In genomic region chr2:32811696-32812095, GRCh38 we compare ENCODE assay signal across 16 cellular contexts.
A peak's percentile ranks its signal among the peaks of the same experiment; 100 is the strongest.
DNase-seq lines count a peak whose midpoint lies in the region; ATAC-seq and TF ChIP-seq lines count a peak whose summit lies in the region.
"Had no signal": no experiment of that assay in that cellular context is flagged by ENCODE, and none has a peak within 500 bp of the region (broad histone marks: within the 10 kb centered on the region; RNA-seq: fewer than 3 reads in every experiment).

No MANE protein-coding gene starts in this region.

- POLR2A ChIA-PET in IMR-90 (lab: Charles Lee; ENCODE audit: unreplicated experiment) (no interaction called here), A673 (lab: Charles Lee; ENCODE audit: low non-redundant PET) (no interaction called here)

- H3K9ac ChIP-seq in IMR-90 (ENCODE audit: low read depth, low read length) = no peak overlapping the region
- H3K9ac ChIP-seq: BLaER1 treated with 17β-estradiol and CSF1 and Interleukin-3, amounts not matched to agents 10 nM and 100 nM had no signal

- no peak overlapping the region for H4K91ac ChIP-seq in IMR-90 (ENCODE audit: insufficient read depth, low read depth, low read length)

- H3K4me1 ChIP-seq in IMR-90 (ENCODE audit: control insufficient read depth, insufficient read depth, low read length) = no peaks in the 10 kb centered on the region
- peaks cover 21% of the 10 kb centered on the region for H3K4me1 ChIP-seq in hepatocyte (ENCODE audit: insufficient read depth)
- H3K4me1 ChIP-seq in uterus = peaks cover 0 to 3% of the 10 kb centered on the region in 2 donors
- no peaks in the 10 kb centered on the region for H3K4me1 ChIP-seq in A673 (ENCODE audit: insufficient read depth, low read length, poor library complexity, severe bottlenecking)

- no peak overlapping the region for H3K23ac ChIP-seq in IMR-90 (ENCODE audit: low read depth, low read length)

- no peak overlapping the region for H2BK5ac ChIP-seq in IMR-90 (ENCODE audit: low read depth, low read length, poor library complexity, severe bottlenecking)

- H3K9me3 ChIP-seq in IMR-90 (ENCODE audit: control insufficient read depth, insufficient read depth, low read length) (no peaks in the 10 kb centered on the region), hepatocyte (ENCODE audit: low read depth) (no peaks in the 10 kb centered on the region), uterus (no peaks in the 10 kb centered on the region), A673 (ENCODE audit: low read depth, low read length, poor library complexity, severe bottlenecking) (no peaks in the 10 kb centered on the region)
- H3K9me3 ChIP-seq: BLaER1 treated with 17β-estradiol and CSF1 and Interleukin-3, amounts not matched to agents 10 nM and 100 nM had no signal

- no peak for TF ChIP-seq RAD21 in IMR-90 (IDR thresholded peaks at IDR 0.05; ENCODE audit: low read length)

- ATAC-seq in IMR-90 (ENCODE audit: low read depth) = no peak
- ATAC-seq: CD8-positive, alpha-beta T cell; HCT116 had no signal

- H2BK15ac ChIP-seq in IMR-90 (ENCODE audit: low read depth, low read length) = no peak overlapping the region

- H3K14ac ChIP-seq in IMR-90 (replicated peaks; ENCODE audit: low read depth, low read length) = peak overlapping the region; percentile 20; the same call in 1 of the 2 replicates

- CTCF ChIA-PET in IMR-90 (lab: Yijun Ruan, JAX) (no interaction called here), A673 (lab: Charles Lee) (no interaction called here)

- H3K4me2 ChIP-seq in IMR-90 (ENCODE audit: low read depth, low read length) (no peak overlapping the region), hepatocyte (peak overlapping the region; percentile 9)
- H3K4me2 ChIP-seq: BLaER1 treated with 17β-estradiol and CSF1 and Interleukin-3, amounts not matched to agents 10 nM and 100 nM had no signal

- DNase-seq in IMR-90 = no peak
- DNase-seq in hepatocyte (ENCODE audit: low spot score) = no peak
- no peak for DNase-seq in osteocyte (ENCODE audit: extremely low spot score, unreplicated experiment)
- DNase-seq in uterus = peak; percentile 43 to 59
- no peak for DNase-seq in NCI-H1417 (lab: John Stamatoyannopoulos, UW)
- no peak for DNase-seq in NCI-H2107 treated with DMSO at 0.1 percent for 48 hours (lab: John Stamatoyannopoulos, UW; ENCODE audit: unreplicated experiment)
- no peak for DNase-seq in A673 (ENCODE audit: low spot score)
- DNase-seq: 8988T; CD8-positive, alpha-beta T cell; GOT3; H7 had no signal

- dilution Hi-C loops in IMR-90 (cut with HindIII; ENCODE audit: low sequenced_read_pairs, unreplicated experiment) = no loop called here

- no peak overlapping the region for H3K56ac ChIP-seq in IMR-90 (ENCODE audit: extremely low read depth, insufficient read depth, low read length)

- no peak overlapping the region for H2AK5ac ChIP-seq in IMR-90 (ENCODE audit: low read depth, low read length)

- TF ChIP-seq POLR2A in IMR-90 (IDR thresholded peaks at IDR 0.05; ENCODE audit: low read depth, low read length) (no peak), uterus (IDR thresholded peaks at IDR 0.05) (no peak)

- H3K18ac ChIP-seq in IMR-90 (ENCODE audit: low read depth, low read length) = no peak overlapping the region

- no peaks in the 10 kb centered on the region for H3K79me1 ChIP-seq in IMR-90 (ENCODE audit: low read depth in 1 of 2, low read length in 2 of 2)

- no peak overlapping the region for H3K4me3 Mint-ChIP-seq in osteocyte (ENCODE audit: unreplicated experiment)
- H3K4me3 Mint-ChIP-seq: B cell; CD8-positive, alpha-beta T cell; HFFc6; IgD-negative memory B cell had no signal

- WGBS in IMR-90 (ENCODE audit: extremely low coverage in 2 of 2, insufficient read length in 1 of 2), 2 experiments = no CpG with 5 or more reads among the region's 5 CpGs
- WGBS in hepatocyte (ENCODE audit: low lambda C conversion rate, missing lambda C conversion rate) = 76% methylated on average over 5 of the region's 5 CpGs

- no peak overlapping the region for H3K4ac ChIP-seq in IMR-90 (ENCODE audit: low read depth, low read length)

- BruUV-seq in IMR-90 (replicated peaks; lab: Mats Ljungman, UMichigan) = no TSS peak
- no TSS peak for BruUV-seq in A673 (replicated peaks; lab: Mats Ljungman, UMichigan)

- H3K4me1 Mint-ChIP-seq in osteocyte (ENCODE audit: unreplicated experiment) = peaks cover 21% of the 10 kb centered on the region
- H3K4me1 Mint-ChIP-seq: B cell had no signal

- peaks cover 4% of the 10 kb centered on the region for H3K9me3 Mint-ChIP-seq in osteocyte (ENCODE audit: unreplicated experiment)
- H3K9me3 Mint-ChIP-seq: CD8-positive, alpha-beta T cell; HFFc6; IgD-negative memory B cell had no signal

- no peak overlapping the region for H2AFZ ChIP-seq in IMR-90 (replicated peaks; ENCODE audit: low read length, poor library complexity)
- no peak overlapping the region for H2AFZ ChIP-seq in hepatocyte

- no peak overlapping the region for H2BK20ac ChIP-seq in IMR-90 (ENCODE audit: low read depth, low read length)

- H2AK9ac ChIP-seq in IMR-90 (replicated peaks; ENCODE audit: low read depth, low read length, poor library complexity) = no peak overlapping the region

- H4K20me1 ChIP-seq in IMR-90 (ENCODE audit: insufficient read depth, low read length) (no peaks in the 10 kb centered on the region), hepatocyte (ENCODE audit: insufficient read depth, poor library complexity, severe bottlenecking) (no peaks in the 10 kb centered on the region)
- H4K20me1 ChIP-seq: BLaER1 treated with 17β-estradiol and CSF1 and Interleukin-3, amounts not matched to agents 10 nM and 100 nM had no signal

- no peak overlapping the region for H4K8ac ChIP-seq in IMR-90 (ENCODE audit: low read depth in 2 of 2, low read length in 2 of 2)

- no peaks in the 10 kb centered on the region for H3K9me1 ChIP-seq in IMR-90 (ENCODE audit: insufficient read depth, low read length)

- no peaks in the 10 kb centered on the region for H3K79me2 ChIP-seq in hepatocyte

- no peak overlapping the region for H3K4me3 ChIP-seq in IMR-90 (ENCODE audit: insufficient read depth, low read depth, low read length)
- no peak overlapping the region for H3K4me3 ChIP-seq in hepatocyte
- no peak overlapping the region for H3K4me3 ChIP-seq in uterus
- no peak overlapping the region for H3K4me3 ChIP-seq in A673 (ENCODE audit: low read depth, low read length, poor library complexity, severe bottlenecking)
- H3K4me3 ChIP-seq: BLaER1 treated with 17β-estradiol and CSF1 and Interleukin-3, amounts not matched to agents 10 nM and 100 nM had no signal

- peaks cover 10% of the 10 kb centered on the region for H3K36me3 Mint-ChIP-seq in osteocyte (ENCODE audit: unreplicated experiment)

- H3K27ac Mint-ChIP-seq in osteocyte (ENCODE audit: unreplicated experiment) = peak overlapping the region; percentile 79
- H3K27ac Mint-ChIP-seq: B cell; CD8-positive, alpha-beta T cell; HFFc6 had no signal

- H3K27ac ChIP-seq in IMR-90 (ENCODE audit: insufficient read depth, low read length) (no peak overlapping the region), hepatocyte (peak overlapping the region; percentile 71), uterus (peak overlapping the region; percentile 40 to 51), A673 (ENCODE audit: low read depth, low read length, poor library complexity, severe bottlenecking) (no peak overlapping the region)
- H3K27ac ChIP-seq: BLaER1 treated with 17β-estradiol and CSF1 and Interleukin-3, amounts not matched to agents 10 nM and 100 nM had no signal

- no peaks in the 10 kb centered on the region for H3K9me2 ChIP-seq in hepatocyte (replicated peaks; ENCODE audit: insufficient read depth)

- TF ChIP-seq CTCF in IMR-90 (conservative IDR thresholded peaks at IDR 0.05; ENCODE audit: low read depth, low read length) (no peak), hepatocyte (IDR thresholded peaks at IDR 0.05; ENCODE audit: poor library complexity) (no peak), osteocyte (IDR thresholded peaks at IDR 0.05) (no peak), uterus (IDR thresholded peaks at IDR 0.05) (no peak), A673 (conservative IDR thresholded peaks at IDR 0.05; ENCODE audit: low read depth, low read length) (no peak)

- no peak overlapping the region for H2BK120ac ChIP-seq in IMR-90 (ENCODE audit: low read depth, low read length)

- in situ Hi-C loops in IMR-90 (cut with MboI; ENCODE audit: low sequenced_read_pairs) = no loop called here

- no peak overlapping the region for H4K5ac ChIP-seq in IMR-90 (ENCODE audit: low read depth, low read length)

- H3K36me3 ChIP-seq in IMR-90 (ENCODE audit: control insufficient read depth, insufficient read depth, low read length) (no peaks in the 10 kb centered on the region; the same call in 1 of the 2 replicates), hepatocyte (replicated peaks; ENCODE audit: insufficient read depth, low read depth) (no peaks in the 10 kb centered on the region), uterus (no peaks in the 10 kb centered on the region), A673 (ENCODE audit: insufficient read depth, low read length, poor library complexity, severe bottlenecking) (no peaks in the 10 kb centered on the region)

- H3K27me3 Mint-ChIP-seq in osteocyte (ENCODE audit: unreplicated experiment) = no peaks in the 10 kb centered on the region
- H3K27me3 Mint-ChIP-seq: B cell, IgD-negative memory B cell had no signal

- intact Hi-C loops in IMR-90 (cut with micrococcal nuclease) = no loop called here
- intact Hi-C loops in uterus (cut with DNase I; ENCODE audit: low total_unique reads) = no loop called here
- intact Hi-C loops in A673 (cut with micrococcal nuclease; ENCODE audit: unreplicated experiment) = no loop called here

- no peaks in the 10 kb centered on the region for H3K27me3 ChIP-seq in IMR-90 (ENCODE audit: control insufficient read depth, insufficient read depth, low read length)
- H3K27me3 ChIP-seq in hepatocyte = no peaks in the 10 kb centered on the region
- H3K27me3 ChIP-seq in uterus = no peaks in the 10 kb centered on the region
- H3K27me3 ChIP-seq in A673 (replicated peaks; ENCODE audit: insufficient read depth, low read depth, low read length, poor library complexity) = no peaks in the 10 kb centered on the region
- H3K27me3 ChIP-seq: BLaER1 treated with 17β-estradiol and CSF1 and Interleukin-3, amounts not matched to agents 10 nM and 100 nM had no signal

TF ChIP-seq in IMR-90, 13 proteins besides CTCF, POLR2A, EP300 and RAD21:
- no peak for TF ChIP-seq CHD1 (IDR thresholded peaks at IDR 0.05; ENCODE audit: low read depth, low read length)
- TF ChIP-seq CEBPB (IDR thresholded peaks at IDR 0.05; ENCODE audit: low read depth, low read length) = no peak
- no peak for TF ChIP-seq FOS (IDR thresholded peaks at IDR 0.05; ENCODE audit: low read depth, low read length)
- no peak for TF ChIP-seq SMC3 (IDR thresholded peaks at IDR 0.05; ENCODE audit: low read depth, low read length)
- no peak for TF ChIP-seq BHLHE40 (IDR thresholded peaks at IDR 0.05; ENCODE audit: low read depth, low read length)
- no peak for TF ChIP-seq MAZ (IDR thresholded peaks at IDR 0.05; ENCODE audit: borderline replicate concordance, low read depth, low read length)

Comparison
In these comparisons a context has a peak if more than half of its experiments do, and no peak if none do; other contexts are left out.
1. DNase-seq: peak in uterus (2 of 2); none in IMR-90 (single experiment), hepatocyte (single experiment), osteocyte (single experiment), NCI-H1417 (0 of 3), NCI-H2107 treated with DMSO at 0.1 percent for 48 hours (single experiment) and A673 (single experiment).
2. H3K27ac ChIP-seq: peak in hepatocyte (single experiment) and uterus (2 of 2); none in IMR-90 (single experiment) and A673 (single experiment).